In the genomic region with DNA sequence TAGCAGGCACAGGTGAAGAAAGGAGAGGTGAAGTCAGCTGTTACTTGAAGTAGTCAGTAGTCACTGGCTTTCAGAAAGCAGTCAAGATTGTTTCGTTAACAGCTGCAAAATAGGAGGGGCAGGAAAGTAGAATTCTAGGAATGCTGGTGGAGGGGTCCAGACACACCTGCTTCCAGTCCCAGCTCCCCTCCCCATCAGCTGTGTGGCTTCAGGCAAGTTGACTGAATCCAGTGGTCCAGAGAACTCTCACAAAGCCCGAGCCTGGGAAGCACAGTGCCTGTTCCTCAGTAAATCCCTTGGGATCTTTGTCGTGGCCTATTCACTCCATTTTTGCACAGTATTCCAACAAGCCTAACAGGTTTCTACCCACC, we compare ENCODE assay signal across 1 cellular context.
A peak's percentile ranks its signal among the peaks of the same experiment; 100 is the strongest.
TF ChIP-seq lines count a peak whose summit lies in the region.

No MANE protein-coding gene starts in this region.

TF ChIP-seq in H1, 55 proteins besides CTCF, POLR2A, EP300 and RAD21:
- no peak for TF ChIP-seq CHD2 (IDR thresholded peaks at IDR 0.05; ENCODE audit: low read length)
- no peak for TF ChIP-seq SP2 (IDR thresholded peaks at IDR 0.05; ENCODE audit: low read length)
- TF ChIP-seq SIX5 (IDR thresholded peaks at IDR 0.05; ENCODE audit: low read depth, low read length), result no peak
- TF ChIP-seq SIN3A (conservative IDR thresholded peaks at IDR 0.05 in 1 of 2, IDR thresholded peaks at IDR 0.05 in 1 of 2; ENCODE audit: low read depth in 1 of 2, low read length in 2 of 2), result 0 out of 4 replicates have a peak, but pooled peaks of 1 of the 2 experiments have one; percentile 22
- peak; percentile 66; the same call in 1 of the 2 replicates for TF ChIP-seq TEAD4 (IDR thresholded peaks at IDR 0.05; ENCODE audit: low read depth, low read length)
- no peak for TF ChIP-seq PHF8 (conservative IDR thresholded peaks at IDR 0.05; ENCODE audit: low read depth, low read length)
- TF ChIP-seq, protein P1, sequence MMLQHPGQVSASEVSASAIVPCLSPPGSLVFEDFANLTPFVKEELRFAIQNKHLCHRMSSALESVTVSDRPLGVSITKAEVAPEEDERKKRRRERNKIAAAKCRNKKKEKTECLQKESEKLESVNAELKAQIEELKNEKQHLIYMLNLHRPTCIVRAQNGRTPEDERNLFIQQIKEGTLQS (IDR thresholded peaks at IDR 0.05; ENCODE audit: insufficient read depth, low read depth, low read length), result no peak
- 0 out of 2 replicates have a peak, but pooled peaks have one; percentile 26 for TF ChIP-seq TCF12 (IDR thresholded peaks at IDR 0.05; ENCODE audit: low read depth, low read length)
- no peak for TF ChIP-seq MAFK (IDR thresholded peaks at IDR 0.05; ENCODE audit: low read depth, low read length)
- no peak for TF ChIP-seq KDM4A (IDR thresholded peaks at IDR 0.05; ENCODE audit: low read depth, low read length, severe bottlenecking)
- no peak for TF ChIP-seq CHD7 (IDR thresholded peaks at IDR 0.05; ENCODE audit: insufficient replicate concordance, low read length)
- no peak for TF ChIP-seq RBBP5 (IDR thresholded peaks at IDR 0.05; ENCODE audit: borderline replicate concordance, low read depth, low read length)
- TF ChIP-seq, protein P2, sequence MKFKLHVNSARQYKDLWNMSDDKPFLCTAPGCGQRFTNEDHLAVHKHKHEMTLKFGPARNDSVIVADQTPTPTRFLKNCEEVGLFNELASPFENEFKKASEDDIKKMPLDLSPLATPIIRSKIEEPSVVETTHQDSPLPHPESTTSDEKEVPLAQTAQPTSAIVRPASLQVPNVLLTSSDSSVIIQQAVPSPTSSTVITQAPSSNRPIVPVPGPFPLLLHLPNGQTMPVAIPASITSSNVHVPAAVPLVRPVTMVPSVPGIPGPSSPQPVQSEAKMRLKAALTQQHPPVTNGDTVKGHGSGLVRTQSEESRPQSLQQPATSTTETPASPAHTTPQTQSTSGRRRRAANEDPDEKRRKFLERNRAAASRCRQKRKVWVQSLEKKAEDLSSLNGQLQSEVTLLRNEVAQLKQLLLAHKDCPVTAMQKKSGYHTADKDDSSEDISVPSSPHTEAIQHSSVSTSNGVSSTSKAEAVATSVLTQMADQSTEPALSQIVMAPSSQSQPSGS (IDR thresholded peaks at IDR 0.05; ENCODE audit: low read length), result no peak
- no peak for TF ChIP-seq CHD1 (IDR thresholded peaks at IDR 0.05; ENCODE audit: low read depth, low read length)
- no peak for TF ChIP-seq CBX5 (IDR thresholded peaks at IDR 0.05; ENCODE audit: low read depth, low read length)
